9 cellular contexts compared by ENCODE assay signal in the genomic region with DNA sequence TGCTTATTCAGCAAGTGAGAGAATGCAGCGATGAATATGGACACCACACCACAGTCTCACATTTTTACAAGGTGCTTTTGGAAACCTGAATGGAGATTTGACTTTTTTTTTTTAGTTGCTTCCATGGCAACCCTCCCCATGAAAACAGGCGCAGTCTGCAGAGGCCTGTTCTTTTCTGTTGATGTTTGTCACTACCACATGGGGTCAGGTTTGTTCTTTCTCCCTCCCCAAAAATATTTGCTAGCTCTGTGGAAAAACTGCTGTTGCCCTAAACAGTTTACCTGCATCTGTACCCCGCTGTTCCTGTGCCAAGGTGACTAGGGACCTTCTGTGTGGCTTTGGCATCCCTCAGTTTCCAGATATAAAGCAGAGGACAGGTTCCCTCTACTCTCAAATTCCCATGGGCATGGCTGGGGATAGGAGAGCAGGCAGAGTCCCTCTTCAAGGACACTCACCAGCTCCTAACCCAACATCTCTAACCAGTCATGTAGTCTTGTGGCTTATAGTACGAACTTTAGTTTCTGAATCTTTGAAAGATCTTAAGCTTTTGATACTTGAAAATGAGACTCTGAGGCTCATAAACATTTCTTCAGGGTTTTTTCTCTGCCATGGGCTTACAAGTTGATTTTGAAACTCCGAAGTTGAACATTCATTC. TPM values are rescaled to one million over a fixed set of nuclear protein-coding genes. Genes with fewer than 3 reads are reported as not detected.
DNase-seq lines count a peak whose midpoint lies in the region; ATAC-seq and TF ChIP-seq lines count a peak whose summit lies in the region.
"Had no signal": no experiment of that assay in that cellular context is flagged by ENCODE, and none has a peak within 500 bp of the region (broad histone marks: within the 10 kb centered on the region; RNA-seq: fewer than 3 reads in every experiment).

No MANE protein-coding gene starts in this region.

- H3K4me3 ChIP-seq in heart left ventricle (no peak overlapping the region), thymus (ENCODE audit: low read length) (no peak overlapping the region), Peyer's patch (no peak overlapping the region)

- H3K9me3 Mint-ChIP-seq in chondrocyte (ENCODE audit: low read depth), result no peaks in the 10 kb centered on the region

- no peaks in the 10 kb centered on the region for H3K27me3 Mint-ChIP-seq in chondrocyte (ENCODE audit: low read depth)

- DNase-seq in heart left ventricle (no peak), left cardiac atrium (no peak), chondrocyte (ENCODE audit: low spot score) (no peak), T1000 (lab: John Stamatoyannopoulos, UW) (no peak), Peyer's patch (no peak), mesenteric fat pad (ENCODE audit: low spot score) (no peak)

- ATAC-seq in heart left ventricle (peak in 2 of 4 donors; percentile 46 to 50), left cardiac atrium (no peak), HG03565 (IDR thresholded peaks at IDR 0.05; ENCODE audit: unreplicated experiment) (peak; percentile 40)

- H3K36me3 ChIP-seq in heart left ventricle, result no peaks in the 10 kb centered on the region
- H3K36me3 ChIP-seq in thymus (ENCODE audit: control insufficient read depth, insufficient read depth), result no peaks in the 10 kb centered on the region
- H3K36me3 ChIP-seq in Peyer's patch, result no peaks in the 10 kb centered on the region

- TF ChIP-seq POLR2A in heart left ventricle (IDR thresholded peaks at IDR 0.05) (no peak), Peyer's patch (IDR thresholded peaks at IDR 0.05) (no peak)

- 80 to 90% (median 89%) methylated on average over 5 of the region's 5 CpGs for WGBS in heart left ventricle, 4 donors
- WGBS in thymus, result 62% methylated on average over 5 of the region's 5 CpGs

- no peaks in the 10 kb centered on the region for H3K36me3 Mint-ChIP-seq in chondrocyte (ENCODE audit: low read depth)

- H3K9me3 ChIP-seq in heart left ventricle, result no peaks in the 10 kb centered on the region
- H3K9me3 ChIP-seq in thymus (ENCODE audit: control insufficient read depth), result no peaks in the 10 kb centered on the region
- no peaks in the 10 kb centered on the region for H3K9me3 ChIP-seq in Peyer's patch

- H3K27ac Mint-ChIP-seq in chondrocyte (ENCODE audit: unreplicated experiment), result no peak overlapping the region

- no peak overlapping the region for H3K4me3 Mint-ChIP-seq in chondrocyte (ENCODE audit: unreplicated experiment)

- intact Hi-C loops in heart left ventricle (cut with DNase I) (loop anchor here in 7 of 10 donors (5.0 kb wide), 2 partner anchors 111 to 116 kb away; no protein-coding TSS in a partner anchor), left cardiac atrium (cut with DNase I) (loop anchor here (5.0 kb wide), 1 partner anchor 116 kb away; no protein-coding TSS in a partner anchor)

- H3K27ac ChIP-seq in heart left ventricle (peak overlapping the region in 1 of 12 donors; percentile 23), thymus (ENCODE audit: low read depth) (peak overlapping the region; percentile 57), Peyer's patch (no peak overlapping the region)
- H3K27ac ChIP-seq: KMS-11 had no signal

- peaks cover 0 to 43% (median 33%) of the 10 kb centered on the region in 12 donors for H3K4me1 ChIP-seq in heart left ventricle
- H3K4me1 ChIP-seq in thymus (ENCODE audit: control insufficient read depth, insufficient read depth, low read length), result peaks cover 28% of the 10 kb centered on the region
- H3K4me1 ChIP-seq in Peyer's patch, result peaks cover 0 to 7% (median 3%) of the 10 kb centered on the region in 4 donors

- H3K27me3 ChIP-seq in heart left ventricle (no peaks in the 10 kb centered on the region), thymus (ENCODE audit: control insufficient read depth, insufficient read depth) (no peaks in the 10 kb centered on the region), Peyer's patch (no peaks in the 10 kb centered on the region)

- H3K4me1 Mint-ChIP-seq in chondrocyte (ENCODE audit: low read depth), result peaks cover 42% of the 10 kb centered on the region

- TF ChIP-seq CTCF in heart left ventricle (IDR thresholded peaks at IDR 0.05) (peak in 9 of 12 donors; percentile 13 to 49 (median 34)), chondrocyte (IDR thresholded peaks at IDR 0.05) (peak; percentile 23), Peyer's patch (IDR thresholded peaks at IDR 0.05) (peak in 3 of 6 experiments; percentile 11 to 33 (median 28))

RNA-seq across cellular contexts. Expression of a gene that starts 14.7 kb away (rescaled TPM):
- total RNA-seq in heart left ventricle, result 100 to 1,000 TPM in 8 of 9 donors, 10 to 100 TPM in 1; 80.2 to 190 (median 137) TPM
- 100 to 1,000 TPM in 1 of 2 donors, 10 to 100 TPM in 1; 36.4 to 138 TPM for polyA plus RNA-seq in heart left ventricle
- 10 to 100 TPM; 67.1 to 83.4 TPM for total RNA-seq in left cardiac atrium
- total RNA-seq in chondrocyte, result 23.4 to 30.3 TPM (median 26.0 TPM) in 3 replicates
- polyA plus RNA-seq in thymus, result 41.2 TPM
- 10 to 100 TPM; 16.5 to 50.3 (median 21.2) TPM for total RNA-seq in Peyer's patch
- 23.6 TPM for total RNA-seq in mesenteric fat pad
